23 cellular contexts compared by ENCODE assay signal in the genomic region with DNA sequence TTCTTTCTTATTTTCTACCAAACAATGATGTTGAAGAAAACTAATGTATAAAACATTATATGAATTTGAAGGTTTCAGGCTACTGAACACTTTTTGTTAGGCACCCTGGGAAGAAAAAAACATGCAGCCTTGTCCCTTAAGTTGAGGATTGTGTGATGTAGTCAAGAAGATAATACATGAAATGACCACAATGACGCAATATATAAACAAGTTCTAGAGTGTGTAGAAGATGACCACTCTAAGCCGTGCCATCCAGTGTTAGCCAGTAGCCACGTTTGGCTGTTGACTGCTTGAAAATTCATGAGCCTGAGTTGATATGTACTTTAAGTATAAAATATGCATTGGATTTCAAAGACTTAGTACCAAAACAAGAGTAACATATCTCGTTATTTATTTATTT. TPM values are rescaled to one million over a fixed set of nuclear protein-coding genes. Genes with fewer than 3 reads are reported as not detected.
DNase-seq lines count a peak whose midpoint lies in the region; ATAC-seq, FAIRE-seq and TF ChIP-seq lines count a peak whose summit lies in the region.
"Had no signal": no experiment of that assay in that cellular context is flagged by ENCODE, and none has a peak within 500 bp of the region (broad histone marks: within the 10 kb centered on the region; RNA-seq: fewer than 3 reads in every experiment).

No MANE protein-coding gene starts in this region.

- no peak overlapping the region for H2AFZ ChIP-seq in HepG2 (ENCODE audit: low read length)
- no peak overlapping the region for H2AFZ ChIP-seq in GM12878 (ENCODE audit: control insufficient read depth, low read depth, low read length)
- no peak overlapping the region for H2AFZ ChIP-seq in mesenchymal stem cell (ENCODE audit: low read depth, low read length)
- no peak overlapping the region for H2AFZ ChIP-seq in osteoblast (ENCODE audit: low read length)

- H3K27ac ChIP-seq in HepG2 (ENCODE audit: extremely low read length, insufficient read depth, low read length) (no peak overlapping the region), right lobe of liver (no peak overlapping the region), GM12878 (ENCODE audit: control insufficient read depth, insufficient read depth) (0 out of 2 replicates have a peak overlapping the region, but pooled peaks have one; percentile 22), mesenchymal stem cell (ENCODE audit: low read length, poor library complexity, severe bottlenecking) (no peak overlapping the region), osteoblast (ENCODE audit: low read depth, low read length) (no peak overlapping the region)
- H3K27ac ChIP-seq: 22Rv1, SK-N-MC had no signal

- peaks cover 17% of the 10 kb centered on the region for H3K4me1 Mint-ChIP-seq in HFFc6 (ENCODE audit: low read depth)

- H3K79me1 ChIP-seq in mesenchymal stem cell (replicated peaks; ENCODE audit: low read length, poor library complexity, severe bottlenecking): peaks cover 12% of the 10 kb centered on the region

- no peak overlapping the region for H2BK120ac ChIP-seq in mesenchymal stem cell (ENCODE audit: low read depth, low read length)

- RAD21 ChIA-PET in GM12878 (lab: Charles Lee; ENCODE audit: unreplicated experiment): interaction anchor here (1.9 kb wide), 1 partner anchor 68 kb away, joined by 7 read pairs; no protein-coding TSS in a partner anchor

- H2BK15ac ChIP-seq in mesenchymal stem cell (ENCODE audit: low read depth, poor library complexity, severe bottlenecking): no peak overlapping the region

- 94% methylated on average over 4 of the region's 4 CpGs for WGBS in HepG2 (ENCODE audit: low lambda C conversion rate)
- 83% methylated on average over 4 of the region's 4 CpGs for whole genome bisulfite sequencing in right lobe of liver (ENCODE audit: insufficient coverage, low coverage, low lambda C conversion rate, missing lambda C conversion rate)
- 24% methylated on average over 4 of the region's 4 CpGs for WGBS in GM12878 (ENCODE audit: insufficient coverage, insufficient replicate concordance, low lambda C conversion rate, missing lambda C conversion rate)
- WGBS in mesenchymal stem cell: 80% methylated on average over 4 of the region's 4 CpGs

- no peaks in the 10 kb centered on the region for H3K27me3 Mint-ChIP-seq in HFFc6 (ENCODE audit: insufficient read depth)

- no peak overlapping the region for H2BK5ac ChIP-seq in mesenchymal stem cell (ENCODE audit: low read depth, low read length, poor library complexity, severe bottlenecking)

- no peak overlapping the region for H2BK12ac ChIP-seq in mesenchymal stem cell (ENCODE audit: low read length in 2 of 2)

- no peak overlapping the region for H3K18ac ChIP-seq in mesenchymal stem cell (ENCODE audit: low read depth in 1 of 2, low read length in 2 of 2)

- no peaks in the 10 kb centered on the region for H3K36me3 ChIP-seq in HepG2 (replicated peaks in 1 of 2; ENCODE audit: control insufficient read depth in 1 of 2, insufficient read depth in 2 of 2, low read length in 2 of 2)
- no peaks in the 10 kb centered on the region for H3K36me3 ChIP-seq in right lobe of liver
- H3K36me3 ChIP-seq in GM12878 (ENCODE audit: control insufficient read depth in 2 of 2, insufficient read depth in 2 of 2, low read length in 1 of 2): peaks cover 0 to 4% of the 10 kb centered on the region in 2 experiments; a peak in 2 of 4 replicates
- H3K36me3 ChIP-seq in mesenchymal stem cell (ENCODE audit: control insufficient read depth in 1 of 2, insufficient read depth in 2 of 2, low read depth in 1 of 2, low read length in 2 of 2): peaks cover 0 to 10% of the 10 kb centered on the region in 2 experiments
- no peaks in the 10 kb centered on the region for H3K36me3 ChIP-seq in osteoblast (ENCODE audit: insufficient read depth, low read length)

- ATAC-seq in HepG2 (no peak), right lobe of liver (no peak), GM12878 (no peak)

- CTCF ChIA-PET in HepG2 (lab: Yijun Ruan, JAX; ENCODE audit: low intra/inter-chr PET ratio, low total read pairs): no interaction called here
- CTCF ChIA-PET in GM12878 (lab: Yijun Ruan, JAX): interaction anchor here (1.2 kb wide), 1 partner anchor 11 kb away, joined by 3 read pairs; no protein-coding TSS in a partner anchor

- TF ChIP-seq RAD21 in HepG2 (CRISPR knock-in tag; IDR thresholded peaks at IDR 0.05) (no peak), GM12878 (IDR thresholded peaks at IDR 0.05; ENCODE audit: insufficient read depth, low read depth, low read length) (no peak)

- H3K23ac ChIP-seq in mesenchymal stem cell (ENCODE audit: low read length in 2 of 2): no peak overlapping the region

- H3K4me3 ChIP-seq in HepG2 (replicated peaks in 1 of 3; ENCODE audit: insufficient read depth in 1 of 3, low read depth in 2 of 3, low read length in 3 of 3) (no peak overlapping the region), right lobe of liver (no peak overlapping the region), GM12878 (no peak overlapping the region), mesenchymal stem cell (ENCODE audit: insufficient read depth in 1 of 2, low read depth in 1 of 2, low read length in 2 of 2) (no peak overlapping the region), osteoblast (ENCODE audit: insufficient read depth, low read length) (no peak overlapping the region)
- H3K4me3 ChIP-seq: MG63, SK-N-MC had no signal

- no peak overlapping the region for H4K91ac ChIP-seq in mesenchymal stem cell (ENCODE audit: low read length)

- H3K36me3 Mint-ChIP-seq in HFFc6 (ENCODE audit: low read depth): peaks cover 8% of the 10 kb centered on the region

- H3K4me3 Mint-ChIP-seq in HFFc6: no peak overlapping the region
- H3K4me3 Mint-ChIP-seq: CD14-positive monocyte had no signal

- H3K9ac ChIP-seq in HepG2 (ENCODE audit: insufficient read depth, low read depth, low read length) (no peak overlapping the region), GM12878 (ENCODE audit: control insufficient read depth, insufficient read depth, low read length) (no peak overlapping the region), mesenchymal stem cell (ENCODE audit: low read length) (no peak overlapping the region)

- no peak overlapping the region for H3K14ac ChIP-seq in mesenchymal stem cell (ENCODE audit: low read length in 2 of 2)

- no peak for TF ChIP-seq EP300 in HepG2 (IDR thresholded peaks at IDR 0.05; ENCODE audit: low read depth in 2 of 2, low read length in 2 of 2)
- TF ChIP-seq EP300 in HepG2 (CRISPR knock-in tag; IDR thresholded peaks at IDR 0.05; ENCODE audit: borderline replicate concordance): no peak
- TF ChIP-seq EP300 in GM12878 (IDR thresholded peaks at IDR 0.05; ENCODE audit: borderline replicate concordance in 1 of 2, control insufficient read depth in 1 of 2, low read depth in 2 of 2, low read length in 2 of 2): no peak

- POLR2A ChIA-PET in HepG2 (lab: Yijun Ruan, JAX) (no interaction called here), GM12878 (lab: Charles Lee) (no interaction called here)

- H3K9me3 Mint-ChIP-seq in HFFc6: no peaks in the 10 kb centered on the region
- H3K9me3 Mint-ChIP-seq: CD14-positive monocyte had no signal

- H3K4me2 ChIP-seq in HepG2 (ENCODE audit: low read depth, low read length) (no peak overlapping the region), GM12878 (ENCODE audit: control insufficient read depth, insufficient read depth) (peak overlapping the region; percentile 64), mesenchymal stem cell (ENCODE audit: low read length, poor library complexity, severe bottlenecking) (no peak overlapping the region), osteoblast (ENCODE audit: insufficient read depth, low read length) (no peak overlapping the region)

- SMC1A ChIA-PET in GM12878 (lab: Charles Lee; ENCODE audit: uncharacterized antibody, unreplicated experiment): interaction anchor here (0.9 to 5.7 kb wide), 4 partner anchors 11 to 35 kb away, joined by 3 to 52 read pairs (median 4); no protein-coding TSS in a partner anchor

- no peak for TF ChIP-seq CTCF in HepG2 (CRISPR knock-in tag; IDR thresholded peaks at IDR 0.05)
- TF ChIP-seq CTCF in right lobe of liver (IDR thresholded peaks at IDR 0.05): no peak
- TF ChIP-seq CTCF in GM12878 (IDR thresholded peaks at IDR 0.05 in 2 of 3, conservative IDR thresholded peaks at IDR 0.05 in 1 of 3; ENCODE audit: control insufficient read depth in 2 of 3, extremely low read depth in 1 of 3, insufficient read depth in 1 of 3, low read depth in 3 of 3, low read length in 3 of 3): no peak
- no peak for TF ChIP-seq CTCF in HFFc6 (IDR thresholded peaks at IDR 0.05)
- no peak for TF ChIP-seq CTCF in osteoblast (IDR thresholded peaks at IDR 0.05; ENCODE audit: extremely low read depth, low read depth, low read length)

- H3K9me3 ChIP-seq in HepG2 (ENCODE audit: low read length) (no peaks in the 10 kb centered on the region), right lobe of liver (no peaks in the 10 kb centered on the region), GM12878 (replicated peaks; ENCODE audit: control insufficient read depth, insufficient read depth, low read length) (no peaks in the 10 kb centered on the region; the same call in 2 of the 3 replicates), mesenchymal stem cell (ENCODE audit: control insufficient read depth, low read length) (no peaks in the 10 kb centered on the region), osteoblast (ENCODE audit: low read depth, low read length) (no peaks in the 10 kb centered on the region)
- H3K9me3 ChIP-seq: MG63 had no signal

- no peak overlapping the region for H3K4ac ChIP-seq in mesenchymal stem cell (ENCODE audit: low read depth in 1 of 2, low read length in 2 of 2)

- FAIRE-seq in HepG2 (lab: Jason Lieb, UNC) (no peak), GM12878 (lab: Jason Lieb, UNC) (no peak)

- in situ Hi-C loops in HepG2 (cut with HindIII; ENCODE audit: extremely low pct_ligation_motif_present, low pct_unique_long_range_greater_than_20kb): no loop called here
- in situ Hi-C loops in GM12878 (cut with MboI): no loop called here

- no peak overlapping the region for H2AK5ac ChIP-seq in mesenchymal stem cell (ENCODE audit: low read length, severe bottlenecking)

- H3K4me1 ChIP-seq in HepG2 (ENCODE audit: insufficient read depth, low read length) (peaks cover 17% of the 10 kb centered on the region), right lobe of liver (no peaks in the 10 kb centered on the region), GM12878 (ENCODE audit: control insufficient read depth, insufficient read depth, low read length) (peaks cover 46% of the 10 kb centered on the region), mesenchymal stem cell (ENCODE audit: control insufficient read depth, insufficient read depth, low read depth, low read length) (peaks cover 10% of the 10 kb centered on the region), osteoblast (ENCODE audit: insufficient read depth, low read length) (peaks cover 4% of the 10 kb centered on the region)

- DNase-seq in HepG2 (ENCODE audit: low spot score) (no peak), right lobe of liver (no peak), GM12878 (ENCODE audit: low read depth, low spot score) (no peak), mesenchymal stem cell (peak; percentile 65), HFFc6 (no peak), osteoblast (ENCODE audit: insufficient read length, low spot score, missing footprints) (no peak), NCI-H146 treated with DMSO at 0.1 percent for 48 hours (lab: John Stamatoyannopoulos, UW; ENCODE audit: unreplicated experiment) (no peak), hepatic stellate cell (ENCODE audit: low spot score) (no peak)
- DNase-seq: AML-193, DMS79 treated with DMSO at 0.1 percent for 48 hours, GOT3, MG63, NCI-H1092, NCI-H1436 treated with DMSO at 0.1 percent for 48 hours, NCI-H2081, NCI-H2171 treated with DMSO at 0.1 percent for 48 hours, NCI-H446 treated with DMSO at 0.1 percent for 48 hours, NCI-H69, OCI-M1, SHP77 had no signal

- H3K27me3 ChIP-seq in HepG2 (ENCODE audit: control insufficient read depth in 1 of 2, insufficient read depth in 2 of 2, low read length in 2 of 2): no peaks in the 10 kb centered on the region
- no peaks in the 10 kb centered on the region for H3K27me3 ChIP-seq in right lobe of liver
- no peaks in the 10 kb centered on the region for H3K27me3 ChIP-seq in GM12878 (replicated peaks in 1 of 2; ENCODE audit: control insufficient read depth in 2 of 2, insufficient read depth in 2 of 2, low read length in 1 of 2)
- no peaks in the 10 kb centered on the region for H3K27me3 ChIP-seq in mesenchymal stem cell (ENCODE audit: control insufficient read depth in 1 of 2, insufficient read depth in 1 of 2, low read length in 2 of 2)
- no peaks in the 10 kb centered on the region for H3K27me3 ChIP-seq in osteoblast (ENCODE audit: insufficient read depth, low read length)
- H3K27me3 ChIP-seq: MG63 had no signal

- no peak for TF ChIP-seq POLR2A in HepG2 (IDR thresholded peaks at IDR 0.05; ENCODE audit: insufficient read depth in 1 of 2, low read depth in 2 of 2, low read length in 2 of 2)
- TF ChIP-seq POLR2A in right lobe of liver (IDR thresholded peaks at IDR 0.05): no peak
- TF ChIP-seq POLR2A in GM12878 (IDR thresholded peaks at IDR 0.05; ENCODE audit: low read depth, low read length): no peak

- H4K8ac ChIP-seq in mesenchymal stem cell (ENCODE audit: low read length): no peak overlapping the region

- H4K20me1 ChIP-seq in HepG2 (ENCODE audit: insufficient read depth, low read length) (no peaks in the 10 kb centered on the region), GM12878 (ENCODE audit: control insufficient read depth, insufficient read depth) (no peaks in the 10 kb centered on the region), osteoblast (ENCODE audit: insufficient read depth, low read length) (peaks cover 15% of the 10 kb centered on the region)

- no TSS peak for BruUV-seq in HepG2 (replicated peaks; lab: Mats Ljungman, UMichigan)
- no TSS peak for BruUV-seq in GM12878 (replicated peaks; lab: Mats Ljungman, UMichigan)

- intact Hi-C loops in HepG2 (cut with micrococcal nuclease; ENCODE audit: unreplicated experiment) (no loop called here), right lobe of liver (cut with DNase I) (no loop called here), GM12878 (cut with micrococcal nuclease; ENCODE audit: unreplicated experiment) (no loop called here)

- H3K79me2 ChIP-seq in HepG2 (ENCODE audit: insufficient read depth, low read length): peaks cover 11% of the 10 kb centered on the region
- peaks cover 95% of the 10 kb centered on the region for H3K79me2 ChIP-seq in GM12878 (ENCODE audit: control insufficient read depth, insufficient read depth, low read length)
- H3K79me2 ChIP-seq in osteoblast (ENCODE audit: insufficient read depth, low read length): peaks cover 89% of the 10 kb centered on the region

- no peak overlapping the region for H3K27ac Mint-ChIP-seq in HFFc6
- H3K27ac Mint-ChIP-seq: CD14-positive monocyte had no signal

RNA-seq across cellular contexts. Expression of a gene that starts 16.2 kb away (rescaled TPM):
- total RNA-seq in HepG2 (2016; rRNA removed; fragmentation: Illumina TruSeq; extraction: Trizol) (8.7 and 14.9 TPM in 2 replicates), right lobe of liver (10 to 100 TPM in 2 of 6 experiments, 1 to 10 TPM in 4; 3.2 to 13.5 (median 7.4) TPM), GM12878 (2014; rRNA removed) (35.9 and 40.5 TPM in 2 replicates), GM12878 (2014; rRNA removed; fragmentation: Illumina TruSeq; extraction: Trizol) (61.1 and 62.4 TPM in 2 replicates), GM12878 (2021) (53.0 and 54.0 TPM in 2 replicates), osteoblast (55.4 and 62.2 TPM in 2 replicates)
- total RNA-seq in HepG2 (2016; cell fraction: cytosol; rRNA removed; fragmentation: Illumina TruSeq; extraction: Trizol; ENCODE audit: low read depth): 6.5 TPM in 2 replicates
- total RNA-seq in HepG2 (2016; cell fraction: insoluble cytoplasmic fraction; rRNA removed; fragmentation: Illumina TruSeq; extraction: Trizol): 9.1 and 14.4 TPM in 2 replicates
- 5.1 and 5.8 TPM in 2 replicates for total RNA-seq in HepG2 (2016; cell fraction: membrane; rRNA removed; fragmentation: Illumina TruSeq; extraction: Trizol)
- total RNA-seq in HepG2 (2016; cell fraction: nucleus; rRNA removed; fragmentation: Illumina TruSeq; extraction: Trizol): 8.1 and 8.8 TPM in 2 replicates
- polyA plus RNA-seq in HepG2 (2011; rRNA removed) (4.2 and 4.6 TPM in 2 replicates), GM12878 (2011; rRNA removed) (20.6 and 25.0 TPM in 2 replicates), GM12878 (2014; fragmentation: Illumina TruSeq; extraction: Trizol) (60.9 and 69.6 TPM in 2 replicates), GM12878 (2014; fragmentation: Nextera tagmentation; extraction: Ambion mirVana) (10 to 100 TPM; 28.7 to 30.9 TPM), GM12878 (2014; rRNA removed) (32.6 and 36.7 TPM in 2 replicates), GM12878 (2016; fragmentation: Nextera tagmentation; extraction: Ambion mirVana) (10 to 100 TPM; 46.6 to 51.8 TPM)
- 3.2 and 5.0 TPM in 2 replicates for polyA plus RNA-seq in HepG2 (2011; cell fraction: cytosol; rRNA removed)
- polyA plus RNA-seq in HepG2 (2011; cell fraction: nucleus; rRNA removed): 1.5 and 2.5 TPM in 2 replicates
- 7.2 and 7.3 TPM in 2 replicates for polyA plus RNA-seq in HepG2 (2012)
- 0.50 and 0.55 TPM in 2 replicates for polyA plus RNA-seq in HepG2 (2016; cell fraction: cytosol; fragmentation: Illumina TruSeq; extraction: Trizol; ENCODE audit: low read depth)
- 14.4 and 14.9 TPM in 2 replicates for polyA plus RNA-seq in HepG2 (2016; cell fraction: insoluble cytoplasmic fraction; fragmentation: Illumina TruSeq; extraction: Trizol; ENCODE audit: low read depth)
- polyA plus RNA-seq in HepG2 (2016; cell fraction: membrane; fragmentation: Illumina TruSeq; extraction: Trizol; ENCODE audit: low read depth): 1.9 and 2.0 TPM in 2 replicates
- 8.0 and 8.5 TPM in 2 replicates for polyA plus RNA-seq in HepG2 (2016; cell fraction: nucleus; fragmentation: Illumina TruSeq; extraction: Trizol; ENCODE audit: insufficient read depth, low read depth)
- polyA minus RNA-seq in HepG2 (2011; rRNA and poly(A)+ RNA removed; ENCODE audit: low replicate concordance): 4.9 and 17.3 TPM in 2 replicates
- polyA minus RNA-seq in HepG2 (2011; cell fraction: cytosol; rRNA and poly(A)+ RNA removed): 5.2 and 6.8 TPM in 2 replicates
- polyA minus RNA-seq in HepG2 (2011; cell fraction: nucleus; rRNA and poly(A)+ RNA removed): 5.4 and 6.7 TPM in 2 replicates
- 27.9 and 32.6 TPM in 2 replicates for total RNA-seq in GM12878 (2013; cell fraction: nucleolus; rRNA removed)
- polyA plus RNA-seq in GM12878 (2011; ENCODE audit: low read depth): 24.7 TPM
- polyA plus RNA-seq in GM12878 (2011; cell fraction: cytosol; rRNA removed): 11.5 and 15.5 TPM in 2 replicates
- polyA plus RNA-seq in GM12878 (2011; cell fraction: nucleus; rRNA removed): 5.0 and 8.3 TPM in 2 replicates
- polyA plus RNA-seq in GM12878 (2012): 32.6 and 42.6 TPM in 2 replicates
- 20.6 and 22.3 TPM in 2 replicates for polyA minus RNA-seq in GM12878 (2011; rRNA and poly(A)+ RNA removed)
- polyA minus RNA-seq in GM12878 (2011; cell fraction: cytosol; rRNA and poly(A)+ RNA removed): 11.2 and 13.0 TPM in 2 replicates
- 4.5 and 9.9 TPM in 2 replicates for polyA minus RNA-seq in GM12878 (2011; cell fraction: nucleus; rRNA and poly(A)+ RNA removed)
- 22.1 TPM for polyA plus RNA-seq in mesenchymal stem cell (2013, experiment 1 of 2)
- polyA plus RNA-seq in mesenchymal stem cell (2013, experiment 2 of 2): 22.7 TPM
- 10 to 100 TPM; 32.0 to 44.6 (median 37.0) TPM for total RNA-seq in HFFc6 (2021; fragmentation: NEBNext Ultra II Directional; extraction: Animal tissue kit (Norgen Biotek cat#: 25700))
